19 cellular contexts compared by ENCODE assay signal in the genomic region with DNA sequence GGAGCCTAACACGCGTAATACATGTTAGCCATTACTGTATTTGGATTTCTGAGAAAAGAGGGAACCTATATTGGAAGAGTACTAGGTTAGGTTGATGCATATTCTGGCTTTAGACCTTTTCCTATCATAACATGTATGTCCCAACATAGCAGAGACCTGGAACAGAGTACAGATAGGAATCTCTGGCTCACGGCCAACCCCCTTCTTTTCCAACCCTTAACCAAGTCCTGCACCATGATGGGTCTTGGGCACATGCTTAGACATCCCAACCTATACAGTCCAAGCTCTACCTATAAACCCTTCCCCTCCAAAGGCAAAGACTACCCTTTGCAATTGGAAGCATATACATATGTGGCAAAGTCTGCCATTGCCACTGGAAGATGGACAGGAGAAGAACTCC.
"Had no signal": no experiment of that assay in that cellular context is flagged by ENCODE, and none has a peak within 500 bp of the region (broad histone marks: within the 10 kb centered on the region; RNA-seq: fewer than 3 reads in every experiment).

No MANE protein-coding gene starts in this region.

- H3K36me3 ChIP-seq: right lobe of liver, tibial nerve had no signal

- H3K27ac ChIP-seq: parathyroid adenoma, right lobe of liver, skin epidermis, tibial nerve had no signal

- ATAC-seq: right lobe of liver; stimulated activated effector memory CD8-positive, alpha-beta T cell treated with anti-CD3 and anti-CD28 coated beads, Interleukin-12 subunit alpha, Interleukin-12 subunit beta, amount 100 ng/mL, for 72 hours; stimulated activated naive CD8-positive, alpha-beta T cell treated with anti-CD3 and anti-CD28 coated beads, Interleukin-15, amount 100 ng/mL, for 72 hours had no signal

- H3K79me2 ChIP-seq: parathyroid adenoma had no signal

- H2AFZ ChIP-seq: parathyroid adenoma had no signal

- H3K4me3 ChIP-seq: right lobe of liver, skin epidermis, tibial nerve had no signal

- H3K9ac ChIP-seq: parathyroid adenoma had no signal

- H3K4me1 ChIP-seq: parathyroid adenoma, right lobe of liver, tibial nerve had no signal

- H3K27me3 ChIP-seq: right lobe of liver, tibial nerve had no signal

- H3K9me3 ChIP-seq: right lobe of liver, tibial nerve had no signal

- DNase-seq: activated CD4-positive, alpha-beta memory T cell treated with anti-CD3 and anti-CD28 coated beads for 36 hours; activated CD4-positive, alpha-beta T cell treated with anti-CD3 and anti-CD28 coated beads for 48 hours; activated naive CD4-positive, alpha-beta T cell treated with Interleukin-2 at 50 U/mL for 16 hours; activated naive CD8-positive, alpha-beta T cell treated with anti-CD3 and anti-CD28 coated beads, Interleukin-2, amount 10 ng/mL, durations not matched to agents 7 days and 5 days; activated T-cell treated with anti-CD3 and anti-CD28 coated beads, Interleukin-2, amount 50 U/mL, for 48 hours; amygdala; cortex of kidney; endodermal cell; glutamatergic neuron; hippocampal formation; naive B cell; nucleus accumbens; right lobe of liver; stimulated activated CD4-positive, alpha-beta T cell treated with anti-CD3 and anti-CD28 coated beads, Interleukin-2, amount 100 ng/mL, for 24 hours; stimulated activated naive CD8-positive, alpha-beta T cell treated with anti-CD3 and anti-CD28 coated beads, Interleukin-15, amount 100 ng/mL, for 72 hours had no signal
